In genomic region chr11:17743026-17743807, GRCh38 we compare ENCODE assay signal across 21 cellular contexts. TPM values are rescaled to one million over a fixed set of nuclear protein-coding genes. Genes with fewer than 3 reads are reported as not detected.
"Had no signal": no experiment of that assay in that cellular context is flagged by ENCODE, and none has a peak within 500 bp of the region (broad histone marks: within the 10 kb centered on the region; RNA-seq: fewer than 3 reads in every experiment).

No MANE protein-coding gene starts in this region.

- ATAC-seq: naive thymus-derived CD8-positive, alpha-beta T cell had no signal

- H3K9me3 ChIP-seq: right atrium auricular region, tibial nerve, uterus had no signal

- FAIRE-seq: frontal cortex had no signal

- H3K36me3 Mint-ChIP-seq: naive thymus-derived CD8-positive, alpha-beta T cell had no signal

- DNase-seq: activated CD4-positive, alpha-beta T cell treated with anti-CD3 and anti-CD28 coated beads, Interleukin-2, amount 50 U/mL, for 4 hours; activated naive CD4-positive, alpha-beta T cell; anterior cingulate cortex; brain microvascular endothelial cell; cerebellar nuclear complex; effector CD4-positive, alpha-beta T cell; nucleus accumbens; stimulated activated CD4-positive, alpha-beta T cell treated with anti-CD3 and anti-CD28 coated beads, Interleukin-2, amount 100 ng/mL, for 24 hours; stimulated activated naive CD4-positive, alpha-beta T cell treated with Interleukin-2 at 50 U/mL for 16 hours; uterus; WERI-Rb-1 had no signal

- H3K4me3 ChIP-seq: right atrium auricular region, tibial nerve, uterus had no signal

- H3K9me3 Mint-ChIP-seq: activated T-helper 1 cell treated with anti-CD3 and anti-CD28 coated beads, Interleukin-12 subunit alpha, Interleukin-12 subunit beta, Interleukin-2, Interleukin-4 antibody, amounts not matched to agents 30 ng/mL and 10 ng/mL and 1 ng/mL, durations not matched to agents 14 hours and 24 hours and 36 hours had no signal

- H3K4me3 Mint-ChIP-seq: activated T-helper 1 cell treated with anti-CD3 and anti-CD28 coated beads, Interleukin-12 subunit alpha, Interleukin-12 subunit beta, Interleukin-2, Interleukin-4 antibody, amounts not matched to agents 30 ng/mL and 10 ng/mL and 1 ng/mL, durations not matched to agents 14 hours and 24 hours and 36 hours; naive thymus-derived CD8-positive, alpha-beta T cell had no signal

- H3K36me3 ChIP-seq: brain microvascular endothelial cell, right atrium auricular region, tibial nerve, uterus had no signal

- H3K27ac Mint-ChIP-seq: activated T-helper 1 cell treated with anti-CD3 and anti-CD28 coated beads, Interleukin-12 subunit alpha, Interleukin-12 subunit beta, Interleukin-2, Interleukin-4 antibody, amounts not matched to agents 30 ng/mL and 10 ng/mL and 1 ng/mL, durations not matched to agents 14 hours and 24 hours and 36 hours; naive thymus-derived CD8-positive, alpha-beta T cell had no signal

- H3K4me1 Mint-ChIP-seq: naive thymus-derived CD8-positive, alpha-beta T cell had no signal

- H3K27ac ChIP-seq: brain microvascular endothelial cell, right atrium auricular region, tibial nerve, uterus, WERI-Rb-1 had no signal

- H3K27me3 ChIP-seq: uterus had no signal

- H3K4me1 ChIP-seq: right atrium auricular region, tibial nerve, uterus had no signal

RNA-seq across cellular contexts. Expression of gene KCNC1, which starts 8.6 kb away (rescaled TPM):
- total RNA-seq: activated CD8-positive, alpha-beta memory T cell treated with anti-CD3 and anti-CD28 coated beads for 36 hours; activated T-helper 1 cell treated with anti-CD3 and anti-CD28 coated beads, Interleukin-12 subunit alpha, Interleukin-12 subunit beta, Interleukin-2, Interleukin-4 antibody, amounts not matched to agents 30 ng/mL and 10 ng/mL and 1 ng/mL, durations not matched to agents 14 hours and 24 hours and 36 hours; kidney epithelial cell; naive thymus-derived CD8-positive, alpha-beta T cell; right atrium auricular region; T-helper 2 cell treated with Interferon-gamma antibody and Interleukin-4, amounts not matched to agents 100 ng/mL and 5 ng/mL, for 36 hours; tibial nerve had no signal

RNA-seq across cellular contexts. Expression of gene MYOD1, which starts 23.8 kb away (rescaled TPM):
- total RNA-seq: activated CD8-positive, alpha-beta memory T cell treated with anti-CD3 and anti-CD28 coated beads for 36 hours; activated T-helper 1 cell treated with anti-CD3 and anti-CD28 coated beads, Interleukin-12 subunit alpha, Interleukin-12 subunit beta, Interleukin-2, Interleukin-4 antibody, amounts not matched to agents 30 ng/mL and 10 ng/mL and 1 ng/mL, durations not matched to agents 14 hours and 24 hours and 36 hours; frontal cortex; kidney epithelial cell; lower leg skin; naive thymus-derived CD8-positive, alpha-beta T cell; right atrium auricular region; T-helper 2 cell treated with Interferon-gamma antibody and Interleukin-4, amounts not matched to agents 100 ng/mL and 5 ng/mL, for 36 hours; tibial nerve; uterus had no signal
- polyA plus RNA-seq: esophagus; naive thymus-derived CD8-positive, alpha-beta T cell had no signal
